In the genomic region with DNA sequence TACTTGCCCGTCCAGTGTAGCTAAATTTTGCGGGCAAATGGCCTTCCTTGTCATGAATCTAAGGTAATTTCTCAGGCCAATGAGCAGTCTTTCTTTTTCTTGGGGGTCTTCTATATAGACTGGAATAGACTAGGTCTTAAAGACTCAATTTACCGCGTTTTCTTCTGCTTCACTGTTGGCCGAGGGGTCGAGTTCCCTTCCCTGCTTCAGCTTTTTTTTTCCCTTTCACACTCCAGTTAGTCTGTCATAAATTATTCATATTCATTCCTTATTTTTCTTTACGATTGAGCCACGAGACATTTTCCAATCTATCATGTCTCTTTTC, we compare ENCODE assay signal across 8 cellular contexts. TPM values are rescaled to one million over a fixed set of nuclear protein-coding genes. Genes with fewer than 3 reads are reported as not detected.
DNase-seq lines count a peak whose midpoint lies in the region; ATAC-seq and TF ChIP-seq lines count a peak whose summit lies in the region.

No MANE protein-coding gene starts in this region.

- peaks cover 15 to 24% of the 10 kb centered on the region in 2 donors for H3K36me3 Mint-ChIP-seq in CD4-positive, alpha-beta memory T cell

- H3K9me3 ChIP-seq in CD4-positive, alpha-beta memory T cell (ENCODE audit: control insufficient read depth in 1 of 2, low read length in 2 of 2) = no peaks in the 10 kb centered on the region
- no peaks in the 10 kb centered on the region for H3K9me3 ChIP-seq in neural cell (ENCODE audit: low read length)

- H3K27ac ChIP-seq in CD4-positive, alpha-beta memory T cell (ENCODE audit: low read depth, low read length) = peak overlapping the region; percentile 52
- peak overlapping the region in 25 of 59 donors; percentile 2 to 85 (median 63) for H3K27ac ChIP-seq in dorsolateral prefrontal cortex
- H3K27ac ChIP-seq in neural cell (ENCODE audit: low read length) = peak overlapping the region; percentile 59

- peak overlapping the region; percentile 71 to 92 for H3K4me3 ChIP-seq in CD4-positive, alpha-beta memory T cell (ENCODE audit: low read length in 2 of 2)
- peak overlapping the region; percentile 64 to 100 (median 92) for H3K4me3 ChIP-seq in dorsolateral prefrontal cortex
- peak overlapping the region; percentile 100 for H3K4me3 ChIP-seq in neural cell (ENCODE audit: low read length)

- no peaks in the 10 kb centered on the region for H3K9me2 ChIP-seq in neural cell (ENCODE audit: insufficient read depth, low read length)

- TF ChIP-seq EP300 in neural cell (conservative IDR thresholded peaks at IDR 0.05; ENCODE audit: poor library complexity, severe bottlenecking) = no peak

- peaks cover 8% of the 10 kb centered on the region for H3K27me3 ChIP-seq in CD4-positive, alpha-beta memory T cell (ENCODE audit: insufficient read depth, low read length)
- H3K27me3 ChIP-seq in dorsolateral prefrontal cortex (no peaks in the 10 kb centered on the region), neural cell (ENCODE audit: insufficient read depth, low read depth, low read length) (no peaks in the 10 kb centered on the region)

- peaks cover 44% of the 10 kb centered on the region for H3K79me2 ChIP-seq in neural cell (replicated peaks; ENCODE audit: insufficient read depth, low read length)

- H3K9me3 Mint-ChIP-seq in CD4-positive, alpha-beta memory T cell = no peaks in the 10 kb centered on the region

- POLR2A ChIA-PET in CD4-positive, alpha-beta memory T cell (lab: Charles Lee; ENCODE audit: partially characterized antibody) = interaction anchor here (1.0 to 2.7 kb wide), 8 partner anchors 10 to 640 kb away, joined by 3 to 18 read pairs (median 5); partner anchors contain the start of genes INTS6, NEK3 and SUGT1

- peak overlapping the region; percentile 57 for H2AFZ ChIP-seq in neural cell (ENCODE audit: low read depth, low read length)

- H3K4me1 Mint-ChIP-seq in CD4-positive, alpha-beta memory T cell = peaks cover 17 to 50% (median 27%) of the 10 kb centered on the region in 4 donors

- H3K9ac ChIP-seq in neural cell (ENCODE audit: low read length) = peak overlapping the region; percentile 68

- H3K4me3 Mint-ChIP-seq in CD4-positive, alpha-beta memory T cell = peak overlapping the region; percentile 96 to 100 (median 100)

- TF ChIP-seq RAD21 in neural cell (conservative IDR thresholded peaks at IDR 0.05) = no peak

- TF ChIP-seq CTCF in dorsolateral prefrontal cortex (IDR thresholded peaks at IDR 0.05 in 54 of 56, conservative IDR thresholded peaks at IDR 0.05 in 2 of 56; ENCODE audit: low read depth in 1 of 56, partially characterized antibody in 56 of 56) (no peak), neural cell (IDR thresholded peaks at IDR 0.05; ENCODE audit: poor library complexity, severe bottlenecking) (no peak)

- intact Hi-C loops in CD4-positive, alpha-beta memory T cell (cut with micrococcal nuclease) = loop anchor here (1.0 to 5.0 kb wide), 11 partner anchors 70 to 640 kb away; partner anchors contain the start of genes CKAP2, INTS6, NEK3 and SUGT1
- intact Hi-C loops in dorsolateral prefrontal cortex (cut with DNase I) = loop anchor here (5.0 to 10.0 kb wide), 4 partner anchors 115 to 442 kb away; partner anchors contain the start of genes VPS36 (in 2 of the 2), CKAP2 (in 1 of the 2), DHRS12 (in 1 of the 2) and NEK5 (in 1 of the 2)

- CTCF ChIA-PET in CD4-positive, alpha-beta memory T cell (lab: Charles Lee; ENCODE audit: partially characterized antibody) = interaction anchor here (1.4 to 4.0 kb wide), 4 partner anchors 11 to 173 kb away, joined by 3 to 42 read pairs (median 6); partner anchors contain the start of gene NEK5

- H3K36me3 ChIP-seq in CD4-positive, alpha-beta memory T cell (ENCODE audit: insufficient read depth, low read length) = no peaks in the 10 kb centered on the region
- H3K36me3 ChIP-seq in neural cell (ENCODE audit: insufficient read depth, low read length) = no peaks in the 10 kb centered on the region

- peak overlapping the region; percentile 87 to 98 (median 97) for H3K27ac Mint-ChIP-seq in CD4-positive, alpha-beta memory T cell

- DNase-seq in CD4-positive, alpha-beta memory T cell = no peak
- DNase-seq in Kasumi-1 (lab: John Stamatoyannopoulos, UW) (peak; percentile 24 to 38), dorsolateral prefrontal cortex (no peak), glomerular visceral epithelial cell (ENCODE audit: extremely low spot score) (no peak), NCI-H187 (lab: John Stamatoyannopoulos, UW) (no peak), NCI-H1436 (lab: John Stamatoyannopoulos, UW) (no peak)

- ATAC-seq in HG03196 (IDR thresholded peaks at IDR 0.05; ENCODE audit: unreplicated experiment) = no peak

- peaks cover 4 to 22% of the 10 kb centered on the region in 2 donors for H3K27me3 Mint-ChIP-seq in CD4-positive, alpha-beta memory T cell

- H3K4me2 ChIP-seq in neural cell (ENCODE audit: low read length) = peak overlapping the region; percentile 68

- H4K20me1 ChIP-seq in neural cell (ENCODE audit: insufficient read depth) = no peaks in the 10 kb centered on the region

- H3K4me1 ChIP-seq in CD4-positive, alpha-beta memory T cell (ENCODE audit: insufficient read depth, low read length) = peaks cover 22% of the 10 kb centered on the region

- H3F3A ChIP-seq in neural cell (ENCODE audit: insufficient read depth, low read length, poor library complexity, severe bottlenecking) = no peaks in the 10 kb centered on the region

TF ChIP-seq in neural cell, 6 proteins besides CTCF, POLR2A, EP300 and RAD21:
- TF ChIP-seq POLR2AphosphoS5 (IDR thresholded peaks at IDR 0.05) = no peak
- TF ChIP-seq MXI1 (conservative IDR thresholded peaks at IDR 0.05; ENCODE audit: poor library complexity, severe bottlenecking) = peak; percentile 72

RNA-seq across cellular contexts. Expression of gene ALG11, which starts 0.3 kb away (rescaled TPM):
- 10 to 100 TPM; 37.2 to 42.2 TPM for total RNA-seq in CD4-positive, alpha-beta memory T cell
- polyA plus RNA-seq in CD4-positive, alpha-beta memory T cell = 10 to 100 TPM; 23.3 to 25.8 TPM
- total RNA-seq in dorsolateral prefrontal cortex = 10 to 100 TPM; 21.8 to 45.8 (median 34.2) TPM
- polyA plus RNA-seq in neural cell = 22.8 and 29.2 TPM in 2 replicates
- polyA minus RNA-seq in neural cell = 34.6 and 48.7 TPM in 2 replicates

RNA-seq across cellular contexts. Expression of gene ATP7B, which starts 1.2 kb away (rescaled TPM):
- 1 to 10 TPM in 1 of 2 experiments, under 1 TPM in 1; 0.97 to 1.4 TPM for total RNA-seq in CD4-positive, alpha-beta memory T cell
- under 1 TPM; 0.28 to 0.77 TPM for polyA plus RNA-seq in CD4-positive, alpha-beta memory T cell
- total RNA-seq in dorsolateral prefrontal cortex = 10 to 100 TPM in 116 of 120 experiments, 1 to 10 TPM in 4; 7.1 to 33.2 (median 17.6) TPM
- 6.3 and 11.8 TPM in 2 replicates for polyA plus RNA-seq in neural cell
- 15.6 and 17.2 TPM in 2 replicates for polyA minus RNA-seq in neural cell

RNA-seq across cellular contexts. Expression of gene UTP14C, which starts 12.0 kb away (rescaled TPM):
- total RNA-seq in CD4-positive, alpha-beta memory T cell = 10 to 100 TPM; 15.7 to 16.1 TPM
- polyA plus RNA-seq in CD4-positive, alpha-beta memory T cell = 1 to 10 TPM; 1.9 to 2.8 TPM
- total RNA-seq in dorsolateral prefrontal cortex = 10 to 100 TPM; 12.4 to 22.5 (median 17.7) TPM
- 16.3 and 18.8 TPM in 2 replicates for polyA plus RNA-seq in neural cell
- polyA minus RNA-seq in neural cell = 34.8 and 41.7 TPM in 2 replicates

Comparison
In these comparisons a context has a peak if more than half of its experiments do, and no peak if none do; other contexts are left out.
1. DNase-seq: peak in Kasumi-1 (2 of 2); none in CD4-positive, alpha-beta memory T cell (0 of 5), dorsolateral prefrontal cortex (0 of 10), glomerular visceral epithelial cell (single experiment), NCI-H187 (0 of 2) and NCI-H1436 (single experiment).
2. Peak in every context shown above with its lines, with median percentiles within 50 percentile points of each other: H3K4me3 ChIP-seq.